ENCODE assay signal across 25 cellular contexts in the genomic region with DNA sequence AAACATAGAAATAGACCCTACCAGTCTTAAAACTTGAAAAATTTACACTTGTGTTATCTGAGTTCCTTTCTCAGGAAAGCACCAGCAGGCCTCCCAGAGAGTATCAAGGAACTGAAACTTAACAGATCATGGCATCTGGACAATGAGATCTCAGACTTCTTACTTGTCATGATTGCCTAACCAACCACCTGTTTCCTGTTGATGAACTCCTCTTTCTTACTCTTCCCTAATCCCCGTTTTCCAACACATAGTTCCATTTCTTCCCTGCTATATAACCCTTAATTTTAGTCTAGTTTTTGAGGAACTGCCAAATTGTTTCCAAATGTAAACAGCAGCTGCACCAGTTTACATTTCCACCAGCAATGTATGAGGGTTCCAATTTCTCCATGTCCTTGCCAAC. TPM values are rescaled to one million over a fixed set of nuclear protein-coding genes. Genes with fewer than 3 reads are reported as not detected.
A peak's percentile ranks its signal among the peaks of the same experiment; 100 is the strongest.
DNase-seq lines count a peak whose midpoint lies in the region; TF ChIP-seq lines count a peak whose summit lies in the region.
"Had no signal": no experiment of that assay in that cellular context is flagged by ENCODE, and none has a peak within 500 bp of the region (broad histone marks: within the 10 kb centered on the region; RNA-seq: fewer than 3 reads in every experiment).

No MANE protein-coding gene starts in this region.

- H3K4me3 ChIP-seq in AG10803 (ENCODE audit: low read length) (no peak overlapping the region), tibial artery (no peak overlapping the region)
- H3K4me3 ChIP-seq: breast epithelium, esophagus muscularis mucosa, GM23338, hepatocyte, sigmoid colon had no signal

- H3K27me3 ChIP-seq in tibial artery, result no peaks in the 10 kb centered on the region
- H3K27me3 ChIP-seq: breast epithelium, esophagus muscularis mucosa, hepatocyte, sigmoid colon had no signal

- H3K27me3 Mint-ChIP-seq in HFFc6 (ENCODE audit: insufficient read depth), result no peaks in the 10 kb centered on the region; the same call in 1 of the 2 replicates

- no peaks in the 10 kb centered on the region for H3K36me3 ChIP-seq in tibial artery
- H3K36me3 ChIP-seq: breast epithelium, esophagus muscularis mucosa, sigmoid colon had no signal

- TF ChIP-seq CTCF in AG10803 (conservative IDR thresholded peaks at IDR 0.05; ENCODE audit: low read length) (no peak), tibial artery (IDR thresholded peaks at IDR 0.05) (no peak), HFFc6 (IDR thresholded peaks at IDR 0.05) (no peak)

- H3K4me3 Mint-ChIP-seq in HFFc6, result no peak overlapping the region
- H3K4me3 Mint-ChIP-seq: activated naive CD8-positive, alpha-beta T cell treated with anti-CD3 and anti-CD28 coated beads for 36 hours; dendritic cell treated with granulocyte-macrophage colony-stimulating factor and Interleukin-4, amounts not matched to agents 40 ng/mL and 50 ng/mL, for 4 days; GM23338; naive thymus-derived CD8-positive, alpha-beta T cell; T-cell had no signal

- peaks cover 10% of the 10 kb centered on the region for H3K36me3 Mint-ChIP-seq in HFFc6 (ENCODE audit: low read depth)

- intact Hi-C loops in tibial artery (cut with DNase I; ENCODE audit: low total_unique reads), result no loop called here

- DNase-seq in AG10803 (ENCODE audit: low read depth) (peak; percentile 29), HCEC 1CT (peak; percentile 60), NCI-H2171 treated with DMSO at 0.1 percent for 48 hours (lab: John Stamatoyannopoulos, UW) (peak; percentile 77), dermis blood vessel endothelial cell (peak; percentile 8), LoVo (ENCODE audit: low spot score) (no peak), tibial artery (no peak), HFFc6 (no peak)
- no peak for DNase-seq in stimulated activated CD4-positive, alpha-beta T cell treated with anti-CD3 and anti-CD28 coated beads, Interleukin-1b, Interleukin-23, amount 100 ng/mL, for 48 hours
- DNase-seq: activated CD4-positive, alpha-beta T cell treated with anti-CD3 and anti-CD28 coated beads, Interleukin-2, amount 50 U/mL, for 48 hours; activated naive CD8-positive, alpha-beta T cell treated with anti-CD3 and anti-CD28 coated beads for 36 hours; activated T-cell treated with anti-CD3 and anti-CD28 coated beads, Interleukin-2, amount 50 U/mL, for 48 hours; Calu3; mammary epithelial cell; naive thymus-derived CD8-positive, alpha-beta T cell; NCI-H2029; NCI-H526 treated with DMSO at 0.1 percent for 48 hours; sigmoid colon; stimulated activated CD4-positive, alpha-beta T cell treated with anti-CD3 and anti-CD28 coated beads, Interleukin-2, amount 100 ng/mL, for 24 hours; T-cell had no signal

- peaks cover 4% of the 10 kb centered on the region; the same call in 1 of the 2 replicates for H3K9me3 Mint-ChIP-seq in HFFc6

- no peaks in the 10 kb centered on the region for H3K9me3 ChIP-seq in tibial artery
- H3K9me3 ChIP-seq: sigmoid colon had no signal

- H3K4me1 Mint-ChIP-seq in HFFc6 (ENCODE audit: low read depth), result peaks cover 5% of the 10 kb centered on the region
- H3K4me1 Mint-ChIP-seq: activated naive CD8-positive, alpha-beta T cell treated with anti-CD3 and anti-CD28 coated beads for 36 hours; naive thymus-derived CD8-positive, alpha-beta T cell; T-cell had no signal

- H3K27ac ChIP-seq in tibial artery, result no peak overlapping the region
- H3K27ac ChIP-seq: breast epithelium, esophagus muscularis mucosa, hepatocyte, parathyroid adenoma, sigmoid colon had no signal

- no peaks in the 10 kb centered on the region for H3K4me1 ChIP-seq in tibial artery
- H3K4me1 ChIP-seq: breast epithelium, esophagus muscularis mucosa, parathyroid adenoma, sigmoid colon had no signal

- no peak overlapping the region for H3K27ac Mint-ChIP-seq in HFFc6
- H3K27ac Mint-ChIP-seq: activated naive CD8-positive, alpha-beta T cell treated with anti-CD3 and anti-CD28 coated beads for 36 hours; dendritic cell treated with granulocyte-macrophage colony-stimulating factor and Interleukin-4, amounts not matched to agents 40 ng/mL and 50 ng/mL, for 4 days; GM23338; naive thymus-derived CD8-positive, alpha-beta T cell; T-cell had no signal

RNA-seq across cellular contexts. Expression of a gene that starts 6.1 kb away (rescaled TPM):
- 33.0 and 40.8 TPM in 2 replicates for total RNA-seq in dermis blood vessel endothelial cell
- total RNA-seq in HFFc6 (2021; fragmentation: NEBNext Ultra II Directional; extraction: Animal tissue kit (Norgen Biotek cat#: 25700)), result 10 to 100 TPM; 38.3 to 47.1 (median 42.4) TPM

Comparison
In these comparisons a context has a peak if more than half of its experiments do, and no peak if none do; other contexts are left out.
1. DNase-seq: peak in AG10803 (single experiment), HCEC 1CT (single experiment), NCI-H2171 treated with DMSO at 0.1 percent for 48 hours (single experiment) and dermis blood vessel endothelial cell (single experiment); none in LoVo (single experiment), tibial artery (0 of 2), HFFc6 (single experiment) and stimulated activated CD4-positive, alpha-beta T cell treated with anti-CD3 and anti-CD28 coated beads, Interleukin-1b, Interleukin-23, amount 100 ng/mL, for 48 hours (single experiment).